1 cellular context compared by ENCODE assay signal in the genomic region with DNA sequence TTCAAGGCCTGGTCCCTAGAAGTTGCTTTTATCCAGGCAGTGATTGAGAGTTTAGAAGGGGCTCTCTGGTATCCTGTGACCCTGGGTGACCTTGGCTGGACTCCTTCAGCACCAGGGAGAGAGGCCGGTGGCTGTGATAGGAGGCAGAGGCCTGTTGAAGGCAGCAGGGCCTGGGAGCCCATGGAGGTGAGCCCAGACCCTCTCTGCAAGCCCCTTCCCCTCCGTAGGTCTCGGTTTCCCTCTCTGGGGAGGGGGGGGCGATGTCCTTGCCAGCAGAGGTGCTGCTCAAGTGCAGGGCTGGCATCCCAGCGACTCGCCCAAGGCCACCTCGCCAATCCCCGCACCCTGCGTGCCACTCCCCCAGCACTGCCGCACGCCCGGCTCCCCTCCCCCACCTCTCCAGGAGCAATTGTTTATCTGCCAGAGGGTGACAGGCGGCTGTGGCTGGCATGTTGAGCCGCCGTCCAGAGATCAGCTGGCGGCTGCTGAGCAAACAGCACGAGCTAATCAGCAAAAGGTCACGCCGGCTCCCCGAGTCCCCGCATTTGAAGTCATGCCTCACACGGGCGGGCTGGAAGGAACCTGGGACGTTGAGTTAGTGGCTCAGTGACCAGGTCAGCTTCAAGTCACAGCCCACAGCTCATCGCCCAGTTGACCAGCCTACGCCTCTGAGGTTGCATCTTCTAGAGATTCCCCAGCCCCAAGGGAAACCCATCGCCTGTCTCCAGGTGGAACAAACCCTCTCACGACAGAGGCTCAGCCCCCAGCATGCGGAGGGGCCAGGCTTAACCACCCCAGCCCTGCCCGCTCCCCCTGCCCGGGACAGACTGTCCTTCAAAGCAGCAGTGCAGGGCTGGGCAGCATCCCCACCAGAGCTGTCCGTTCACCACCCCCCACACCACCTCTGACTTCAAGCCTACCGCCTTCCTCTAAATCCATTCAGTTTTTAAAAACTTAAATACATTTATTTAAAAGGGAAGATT.
TF ChIP-seq lines count a peak whose summit lies in the region.

No MANE protein-coding gene starts in this region.

TF ChIP-seq in HepG2, 621 proteins besides CTCF, POLR2A, EP300 and RAD21 (continued from another document and continues in another):
- TF ChIP-seq HNF1A (IDR thresholded peaks at IDR 0.05; ENCODE audit: low read depth) (peak; percentile 61), HNF1A (CRISPR knock-in tag; IDR thresholded peaks at IDR 0.05; ENCODE audit: borderline replicate concordance) (peak; percentile 89), ZNF672 (CRISPR knock-in tag; IDR thresholded peaks at IDR 0.05) (peak; percentile 87; the same call in 1 of the 2 replicates), TRIM22 (IDR thresholded peaks at IDR 0.05) (no peak), ZNF354B (CRISPR knock-in tag; IDR thresholded peaks at IDR 0.05) (peak; percentile 84; the same call in 1 of the 2 replicates), ZBTB4 (CRISPR knock-in tag; IDR thresholded peaks at IDR 0.05; ENCODE audit: borderline replicate concordance) (peak; percentile 99), FOXA1 (IDR thresholded peaks at IDR 0.05) (no peak), FOXA1 (CRISPR knock-in tag; IDR thresholded peaks at IDR 0.05) (peak; percentile 96), WIZ (CRISPR knock-in tag; IDR thresholded peaks at IDR 0.05) (peak; percentile 92), KDM4B (CRISPR knock-in tag; IDR thresholded peaks at IDR 0.05) (peak; percentile 90), KDM3A (CRISPR knock-in tag; IDR thresholded peaks at IDR 0.05; ENCODE audit: low read depth) (peak; percentile 97), ZXDC (CRISPR knock-in tag; IDR thresholded peaks at IDR 0.05) (peak; percentile 86; the same call in 1 of the 2 replicates), ZNF891 (CRISPR knock-in tag; IDR thresholded peaks at IDR 0.05) (peak; percentile 90; the same call in 1 of the 2 replicates), SAP130 (CRISPR knock-in tag; IDR thresholded peaks at IDR 0.05; ENCODE audit: low read depth) (peak; percentile 96), SMC3 (IDR thresholded peaks at IDR 0.05; ENCODE audit: low read length) (no peak), ZNF841 (CRISPR knock-in tag; IDR thresholded peaks at IDR 0.05; ENCODE audit: borderline replicate concordance) (peak; percentile 83), SNAI1 (CRISPR knock-in tag; IDR thresholded peaks at IDR 0.05; ENCODE audit: borderline replicate concordance) (peak; percentile 60; the same call in 1 of the 2 replicates), ZNF101 (CRISPR knock-in tag; IDR thresholded peaks at IDR 0.05; ENCODE audit: borderline replicate concordance, low read depth) (0 out of 2 replicates have a peak, but pooled peaks have one; percentile 24), CSRNP1 (CRISPR knock-in tag; IDR thresholded peaks at IDR 0.05) (peak; percentile 96), ZBTB25 (CRISPR knock-in tag; IDR thresholded peaks at IDR 0.05) (peak; percentile 91), GZF1 (CRISPR knock-in tag; IDR thresholded peaks at IDR 0.05) (no peak; the same call in 1 of the 2 replicates), NFATC3 (CRISPR knock-in tag; IDR thresholded peaks at IDR 0.05) (no peak), ZNF121 (CRISPR knock-in tag; IDR thresholded peaks at IDR 0.05) (peak; percentile 63; the same call in 1 of the 2 replicates), ZNF451 (CRISPR knock-in tag; IDR thresholded peaks at IDR 0.05) (no peak), CHCHD3 (CRISPR knock-in tag; IDR thresholded peaks at IDR 0.05) (no peak)
- TF ChIP-seq, protein P1, sequence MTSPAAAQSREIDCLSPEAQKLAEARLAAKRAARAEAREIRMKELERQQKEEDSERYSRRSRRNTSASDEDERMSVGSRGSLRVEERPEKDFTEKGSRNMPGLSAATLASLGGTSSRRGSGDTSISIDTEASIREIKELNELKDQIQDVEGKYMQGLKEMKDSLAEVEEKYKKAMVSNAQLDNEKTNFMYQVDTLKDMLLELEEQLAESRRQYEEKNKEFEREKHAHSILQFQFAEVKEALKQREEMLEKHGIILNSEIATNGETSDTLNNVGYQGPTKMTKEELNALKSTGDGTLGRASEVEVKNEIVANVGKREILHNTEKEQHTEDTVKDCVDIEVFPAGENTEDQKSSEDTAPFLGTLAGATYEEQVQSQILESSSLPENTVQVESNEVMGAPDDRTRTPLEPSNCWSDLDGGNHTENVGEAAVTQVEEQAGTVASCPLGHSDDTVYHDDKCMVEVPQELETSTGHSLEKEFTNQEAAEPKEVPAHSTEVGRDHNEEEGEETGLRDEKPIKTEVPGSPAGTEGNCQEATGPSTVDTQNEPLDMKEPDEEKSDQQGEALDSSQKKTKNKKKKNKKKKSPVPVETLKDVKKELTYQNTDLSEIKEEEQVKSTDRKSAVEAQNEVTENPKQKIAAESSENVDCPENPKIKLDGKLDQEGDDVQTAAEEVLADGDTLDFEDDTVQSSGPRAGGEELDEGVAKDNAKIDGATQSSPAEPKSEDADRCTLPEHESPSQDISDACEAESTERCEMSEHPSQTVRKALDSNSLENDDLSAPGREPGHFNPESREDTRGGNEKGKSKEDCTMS (CRISPR knock-in tag; conservative IDR thresholded peaks at IDR 0.05): no peak
- TF ChIP-seq, protein P2, sequence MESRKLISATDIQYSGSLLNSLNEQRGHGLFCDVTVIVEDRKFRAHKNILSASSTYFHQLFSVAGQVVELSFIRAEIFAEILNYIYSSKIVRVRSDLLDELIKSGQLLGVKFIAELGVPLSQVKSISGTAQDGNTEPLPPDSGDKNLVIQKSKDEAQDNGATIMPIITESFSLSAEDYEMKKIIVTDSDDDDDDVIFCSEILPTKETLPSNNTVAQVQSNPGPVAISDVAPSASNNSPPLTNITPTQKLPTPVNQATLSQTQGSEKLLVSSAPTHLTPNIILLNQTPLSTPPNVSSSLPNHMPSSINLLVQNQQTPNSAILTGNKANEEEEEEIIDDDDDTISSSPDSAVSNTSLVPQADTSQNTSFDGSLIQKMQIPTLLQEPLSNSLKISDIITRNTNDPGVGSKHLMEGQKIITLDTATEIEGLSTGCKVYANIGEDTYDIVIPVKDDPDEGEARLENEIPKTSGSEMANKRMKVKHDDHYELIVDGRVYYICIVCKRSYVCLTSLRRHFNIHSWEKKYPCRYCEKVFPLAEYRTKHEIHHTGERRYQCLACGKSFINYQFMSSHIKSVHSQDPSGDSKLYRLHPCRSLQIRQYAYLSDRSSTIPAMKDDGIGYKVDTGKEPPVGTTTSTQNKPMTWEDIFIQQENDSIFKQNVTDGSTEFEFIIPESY (CRISPR knock-in tag; IDR thresholded peaks at IDR 0.05): peak; percentile 83
- TF ChIP-seq, protein P3, sequence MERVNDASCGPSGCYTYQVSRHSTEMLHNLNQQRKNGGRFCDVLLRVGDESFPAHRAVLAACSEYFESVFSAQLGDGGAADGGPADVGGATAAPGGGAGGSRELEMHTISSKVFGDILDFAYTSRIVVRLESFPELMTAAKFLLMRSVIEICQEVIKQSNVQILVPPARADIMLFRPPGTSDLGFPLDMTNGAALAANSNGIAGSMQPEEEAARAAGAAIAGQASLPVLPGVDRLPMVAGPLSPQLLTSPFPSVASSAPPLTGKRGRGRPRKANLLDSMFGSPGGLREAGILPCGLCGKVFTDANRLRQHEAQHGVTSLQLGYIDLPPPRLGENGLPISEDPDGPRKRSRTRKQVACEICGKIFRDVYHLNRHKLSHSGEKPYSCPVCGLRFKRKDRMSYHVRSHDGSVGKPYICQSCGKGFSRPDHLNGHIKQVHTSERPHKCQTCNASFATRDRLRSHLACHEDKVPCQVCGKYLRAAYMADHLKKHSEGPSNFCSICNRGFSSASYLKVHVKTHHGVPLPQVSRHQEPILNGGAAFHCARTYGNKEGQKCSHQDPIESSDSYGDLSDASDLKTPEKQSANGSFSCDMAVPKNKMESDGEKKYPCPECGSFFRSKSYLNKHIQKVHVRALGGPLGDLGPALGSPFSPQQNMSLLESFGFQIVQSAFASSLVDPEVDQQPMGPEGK (CRISPR knock-in tag; IDR thresholded peaks at IDR 0.05): peak; percentile 94
